ENCODE assay signal across 2 cellular contexts in the genomic region with DNA sequence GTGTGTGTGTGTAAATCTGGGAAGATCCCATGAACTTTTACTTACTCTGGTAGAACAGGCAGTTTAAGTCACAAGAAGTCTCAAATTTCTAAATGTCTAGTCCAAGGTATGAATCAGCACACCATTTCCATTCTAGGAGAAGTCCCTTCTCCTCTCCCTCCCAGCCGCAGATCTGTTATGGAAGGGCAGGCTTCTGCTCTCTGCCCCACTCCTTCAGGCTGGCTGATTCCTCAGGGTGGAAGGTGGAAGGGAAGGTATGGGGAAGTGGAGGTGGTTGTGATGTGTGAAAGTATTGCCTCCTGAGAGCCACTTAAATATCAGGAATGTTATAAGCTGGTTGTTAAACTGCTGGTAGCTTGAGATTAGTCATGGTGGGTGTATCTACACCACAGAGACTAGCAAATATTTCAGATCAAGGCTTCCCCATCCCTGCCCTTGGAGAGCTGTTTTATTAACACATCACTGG.
A peak's percentile ranks its signal among the peaks of the same experiment; 100 is the strongest.
TF ChIP-seq lines count a peak whose summit lies in the region.

No MANE protein-coding gene starts in this region.

TF ChIP-seq in IMR-90, 13 proteins besides CTCF, POLR2A, EP300 and RAD21:
- TF ChIP-seq FOS (IDR thresholded peaks at IDR 0.05; ENCODE audit: low read depth, low read length) (peak; percentile 57), CEBPB (IDR thresholded peaks at IDR 0.05; ENCODE audit: low read depth, low read length) (peak; percentile 28; the same call in 1 of the 2 replicates), BHLHE40 (IDR thresholded peaks at IDR 0.05; ENCODE audit: low read depth, low read length) (no peak), RFX5 (IDR thresholded peaks at IDR 0.05; ENCODE audit: low read depth, low read length) (no peak), RCOR1 (IDR thresholded peaks at IDR 0.05; ENCODE audit: insufficient replicate concordance, low read length) (no peak), CHD1 (IDR thresholded peaks at IDR 0.05; ENCODE audit: low read depth, low read length) (no peak), MAZ (IDR thresholded peaks at IDR 0.05; ENCODE audit: borderline replicate concordance, low read depth, low read length) (no peak; the same call in 1 of the 2 replicates), NFE2L2 (IDR thresholded peaks at IDR 0.05; ENCODE audit: low read depth, low read length) (peak; percentile 29; the same call in 1 of the 2 replicates), MXI1 (IDR thresholded peaks at IDR 0.05; ENCODE audit: borderline replicate concordance, low read depth, low read length) (no peak), SMC3 (IDR thresholded peaks at IDR 0.05; ENCODE audit: low read depth, low read length) (no peak), MAFK (IDR thresholded peaks at IDR 0.05; ENCODE audit: low read depth, low read length) (0 out of 2 replicates have a peak, but pooled peaks have one; percentile 9)
- TF ChIP-seq, protein P1, sequence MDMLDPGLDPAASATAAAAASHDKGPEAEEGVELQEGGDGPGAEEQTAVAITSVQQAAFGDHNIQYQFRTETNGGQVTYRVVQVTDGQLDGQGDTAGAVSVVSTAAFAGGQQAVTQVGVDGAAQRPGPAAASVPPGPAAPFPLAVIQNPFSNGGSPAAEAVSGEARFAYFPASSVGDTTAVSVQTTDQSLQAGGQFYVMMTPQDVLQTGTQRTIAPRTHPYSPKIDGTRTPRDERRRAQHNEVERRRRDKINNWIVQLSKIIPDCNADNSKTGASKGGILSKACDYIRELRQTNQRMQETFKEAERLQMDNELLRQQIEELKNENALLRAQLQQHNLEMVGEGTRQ (IDR thresholded peaks at IDR 0.05; ENCODE audit: low read depth, low read length) = no peak
- TF ChIP-seq, protein P2, sequence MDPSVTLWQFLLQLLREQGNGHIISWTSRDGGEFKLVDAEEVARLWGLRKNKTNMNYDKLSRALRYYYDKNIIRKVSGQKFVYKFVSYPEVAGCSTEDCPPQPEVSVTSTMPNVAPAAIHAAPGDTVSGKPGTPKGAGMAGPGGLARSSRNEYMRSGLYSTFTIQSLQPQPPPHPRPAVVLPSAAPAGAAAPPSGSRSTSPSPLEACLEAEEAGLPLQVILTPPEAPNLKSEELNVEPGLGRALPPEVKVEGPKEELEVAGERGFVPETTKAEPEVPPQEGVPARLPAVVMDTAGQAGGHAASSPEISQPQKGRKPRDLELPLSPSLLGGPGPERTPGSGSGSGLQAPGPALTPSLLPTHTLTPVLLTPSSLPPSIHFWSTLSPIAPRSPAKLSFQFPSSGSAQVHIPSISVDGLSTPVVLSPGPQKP (IDR thresholded peaks at IDR 0.05; ENCODE audit: borderline replicate concordance, low read depth, low read length) = no peak

TF ChIP-seq in endothelial cell of umbilical vein, 7 proteins besides CTCF, POLR2A, EP300 and RAD21:
- TF ChIP-seq FOS (IDR thresholded peaks at IDR 0.05; ENCODE audit: borderline replicate concordance, insufficient read depth, low read length) (peak; percentile 22), JUN (IDR thresholded peaks at IDR 0.05; ENCODE audit: borderline replicate concordance, insufficient read depth, insufficient read length, low read depth) (no peak), POLR2AphosphoS5 (IDR thresholded peaks at IDR 0.05; ENCODE audit: insufficient read depth, low read depth, low read length) (no peak), MYC (IDR thresholded peaks at IDR 0.05; ENCODE audit: low read depth, low read length) (no peak)
